Comparison of ENCODE assay signal across 16 cellular contexts in the genomic region with DNA sequence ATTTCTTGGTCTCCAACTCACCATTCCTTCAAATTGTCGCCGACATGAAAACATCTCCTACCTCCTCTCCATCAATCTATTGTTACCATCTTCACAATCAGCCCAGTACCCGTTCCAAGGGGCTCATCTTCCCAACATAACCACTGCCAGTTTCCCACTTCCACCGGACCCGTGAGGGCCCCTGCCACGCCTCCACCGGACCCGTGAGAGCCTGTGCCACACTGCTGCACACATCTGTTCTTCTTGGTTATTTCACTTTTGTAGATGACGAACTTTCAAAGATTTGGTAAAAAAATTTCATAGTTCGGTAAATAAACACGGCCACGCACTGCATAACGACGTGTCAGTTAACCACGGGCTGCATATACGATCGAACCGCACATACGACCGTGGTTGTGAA.
DNase-seq lines count a peak whose midpoint lies in the region; ATAC-seq, FAIRE-seq and TF ChIP-seq lines count a peak whose summit lies in the region.
"Had no signal": no experiment of that assay in that cellular context is flagged by ENCODE, and none has a peak within 500 bp of the region (broad histone marks: within the 10 kb centered on the region; RNA-seq: fewer than 3 reads in every experiment).

No MANE protein-coding gene starts in this region.

- TF ChIP-seq CTCF in HepG2 (CRISPR knock-in tag; IDR thresholded peaks at IDR 0.05) (no peak), right lobe of liver (IDR thresholded peaks at IDR 0.05) (no peak), brain (conservative IDR thresholded peaks at IDR 0.05) (no peak), neural progenitor cell (IDR thresholded peaks at IDR 0.05) (no peak)

- H3K79me2 ChIP-seq in HepG2 (ENCODE audit: insufficient read depth, low read length) (peaks cover 60% of the 10 kb centered on the region), neural progenitor cell (ENCODE audit: low read depth) (peaks cover 100% of the 10 kb centered on the region)

- H3K4me1 Mint-ChIP-seq in brain (peaks cover 37% of the 10 kb centered on the region), neural progenitor cell (peaks cover 24% of the 10 kb centered on the region)
- H3K4me1 Mint-ChIP-seq: CD8-positive, alpha-beta memory T cell had no signal

- H3K36me3 Mint-ChIP-seq in brain (peaks cover 59% of the 10 kb centered on the region), neural progenitor cell (peaks cover 56% of the 10 kb centered on the region)
- H3K36me3 Mint-ChIP-seq: CD8-positive, alpha-beta memory T cell had no signal

- POLR2A ChIA-PET in HepG2 (lab: Yijun Ruan, JAX) = no interaction called here

- in situ Hi-C loops in HepG2 (cut with HindIII; ENCODE audit: extremely low pct_ligation_motif_present, low pct_unique_long_range_greater_than_20kb) = no loop called here

- peaks cover 5% of the 10 kb centered on the region for H3F3A ChIP-seq in neural progenitor cell (ENCODE audit: low read depth)

- TF ChIP-seq EP300 in HepG2 (IDR thresholded peaks at IDR 0.05; ENCODE audit: low read depth in 2 of 2, low read length in 2 of 2) = no peak
- no peak for TF ChIP-seq EP300 in HepG2 (CRISPR knock-in tag; IDR thresholded peaks at IDR 0.05; ENCODE audit: borderline replicate concordance)

- DNase-seq in HepG2 (ENCODE audit: low spot score) (no peak), right lobe of liver (no peak), neural progenitor cell (ENCODE audit: low spot score) (no peak), DMS153 (lab: John Stamatoyannopoulos, UW) (no peak)
- DNase-seq: 8988T; AML-193; Caco-2; CD8-positive, alpha-beta memory T cell; DMS79; GOT3; HCEC 1CT had no signal

- H3K27ac Mint-ChIP-seq in brain (peak overlapping the region in 4 of 5 experiments; percentile 4 to 63 (median 36)), neural progenitor cell (peak overlapping the region; percentile 2)
- H3K27ac Mint-ChIP-seq: CD8-positive, alpha-beta memory T cell had no signal

- ATAC-seq in HepG2 (no peak), right lobe of liver (no peak), HG02938 (IDR thresholded peaks at IDR 0.05; ENCODE audit: unreplicated experiment) (no peak), HG03378 (IDR thresholded peaks at IDR 0.05; ENCODE audit: unreplicated experiment) (no peak)
- ATAC-seq: GM12878 had no signal

- no peak overlapping the region for H3K27ac ChIP-seq in HepG2 (ENCODE audit: extremely low read length, insufficient read depth, low read length)
- no peak overlapping the region for H3K27ac ChIP-seq in right lobe of liver
- H3K27ac ChIP-seq in neural progenitor cell = no peak overlapping the region
- H3K27ac ChIP-seq: BLaER1 had no signal

- H3K9ac ChIP-seq in HepG2 (ENCODE audit: insufficient read depth, low read depth, low read length) = no peak overlapping the region
- no peak overlapping the region for H3K9ac ChIP-seq in neural progenitor cell
- H3K9ac ChIP-seq: BLaER1 had no signal

- H3K4me2 ChIP-seq in HepG2 (ENCODE audit: low read depth, low read length) = no peak overlapping the region
- H3K4me2 ChIP-seq in neural progenitor cell = no peak overlapping the region
- H3K4me2 ChIP-seq: BLaER1 had no signal

- H3K27me3 Mint-ChIP-seq in brain (no peaks in the 10 kb centered on the region), neural progenitor cell (ENCODE audit: insufficient read depth, low read depth) (peaks cover 6% of the 10 kb centered on the region)

- H3K9me3 Mint-ChIP-seq in brain (no peaks in the 10 kb centered on the region), neural progenitor cell (no peaks in the 10 kb centered on the region)

- H3K4me3 Mint-ChIP-seq in brain (no peak overlapping the region), neural progenitor cell (no peak overlapping the region)
- H3K4me3 Mint-ChIP-seq: CD8-positive, alpha-beta memory T cell had no signal

- TF ChIP-seq POLR2A in HepG2 (IDR thresholded peaks at IDR 0.05; ENCODE audit: insufficient read depth in 1 of 2, low read depth in 2 of 2, low read length in 2 of 2) (no peak), right lobe of liver (IDR thresholded peaks at IDR 0.05) (no peak)

- H3K4me1 ChIP-seq in HepG2 (ENCODE audit: insufficient read depth, low read length) (peaks cover 5% of the 10 kb centered on the region; the same call in 1 of the 2 replicates), right lobe of liver (no peaks in the 10 kb centered on the region), neural progenitor cell (peaks cover 6% of the 10 kb centered on the region)
- H3K4me1 ChIP-seq: BLaER1 had no signal

- peaks cover 19 to 63% of the 10 kb centered on the region in 2 experiments for H3K36me3 ChIP-seq in HepG2 (replicated peaks in 1 of 2; ENCODE audit: control insufficient read depth in 1 of 2, insufficient read depth in 2 of 2, low read length in 2 of 2)
- peaks cover 0 to 6% (median 0%) of the 10 kb centered on the region in 4 donors for H3K36me3 ChIP-seq in right lobe of liver
- H3K36me3 ChIP-seq in neural progenitor cell = peaks cover 3% of the 10 kb centered on the region

- no peak overlapping the region for H3K4me3 ChIP-seq in HepG2 (replicated peaks in 1 of 3; ENCODE audit: insufficient read depth in 1 of 3, low read depth in 2 of 3, low read length in 3 of 3)
- no peak overlapping the region for H3K4me3 ChIP-seq in right lobe of liver
- H3K4me3 ChIP-seq in neural progenitor cell = no peak overlapping the region
- H3K4me3 ChIP-seq: BLaER1, GM12878 had no signal

- WGBS in HepG2 (ENCODE audit: low lambda C conversion rate) = 95% methylated on average over 20 of the region's 20 CpGs
- WGBS in right lobe of liver (ENCODE audit: insufficient coverage, low coverage, low lambda C conversion rate, missing lambda C conversion rate) = 94% methylated on average over 19 of the region's 20 CpGs

- TF ChIP-seq RAD21 in HepG2 (CRISPR knock-in tag; IDR thresholded peaks at IDR 0.05) = no peak

- H3K9me3 ChIP-seq in HepG2 (ENCODE audit: low read length) (no peaks in the 10 kb centered on the region), right lobe of liver (no peaks in the 10 kb centered on the region), neural progenitor cell (ENCODE audit: low read depth) (no peaks in the 10 kb centered on the region)
- H3K9me3 ChIP-seq: BLaER1, Caco-2 had no signal

- H3K27me3 ChIP-seq in HepG2 (ENCODE audit: control insufficient read depth in 1 of 2, insufficient read depth in 2 of 2, low read length in 2 of 2) (no peaks in the 10 kb centered on the region), right lobe of liver (no peaks in the 10 kb centered on the region), neural progenitor cell (no peaks in the 10 kb centered on the region)
- H3K27me3 ChIP-seq: BLaER1 had no signal

- CTCF ChIA-PET in HepG2 (lab: Yijun Ruan, JAX; ENCODE audit: low intra/inter-chr PET ratio, low total read pairs) = no interaction called here

- intact Hi-C loops in HepG2 (cut with micrococcal nuclease; ENCODE audit: unreplicated experiment) = no loop called here
- intact Hi-C loops in right lobe of liver (cut with DNase I) = no loop called here

- FAIRE-seq in HepG2 (lab: Jason Lieb, UNC) = no peak
- FAIRE-seq: GM12878 had no signal

- H2AFZ ChIP-seq in HepG2 (ENCODE audit: low read length) = no peak overlapping the region
- no peak overlapping the region for H2AFZ ChIP-seq in neural progenitor cell (replicated peaks)

- BruUV-seq in HepG2 (replicated peaks; lab: Mats Ljungman, UMichigan) = no TSS peak

- peaks cover 21% of the 10 kb centered on the region for H4K20me1 ChIP-seq in HepG2 (ENCODE audit: insufficient read depth, low read length)
- H4K20me1 ChIP-seq in neural progenitor cell (ENCODE audit: low read depth) = peaks cover 84% of the 10 kb centered on the region

TF ChIP-seq in HepG2, 621 proteins besides CTCF, POLR2A, EP300 and RAD21:
- no peak for TF ChIP-seq ZNF891 (CRISPR knock-in tag; IDR thresholded peaks at IDR 0.05)
- TF ChIP-seq ZNF790 (CRISPR knock-in tag; IDR thresholded peaks at IDR 0.05; ENCODE audit: borderline replicate concordance) = no peak
- TF ChIP-seq ZKSCAN1 (IDR thresholded peaks at IDR 0.05; ENCODE audit: low read length) = no peak
- TF ChIP-seq RBM22 (optimal IDR thresholded peaks at IDR 0.05; ENCODE audit: low read length) = peak; percentile 82
- TF ChIP-seq, protein P1, sequence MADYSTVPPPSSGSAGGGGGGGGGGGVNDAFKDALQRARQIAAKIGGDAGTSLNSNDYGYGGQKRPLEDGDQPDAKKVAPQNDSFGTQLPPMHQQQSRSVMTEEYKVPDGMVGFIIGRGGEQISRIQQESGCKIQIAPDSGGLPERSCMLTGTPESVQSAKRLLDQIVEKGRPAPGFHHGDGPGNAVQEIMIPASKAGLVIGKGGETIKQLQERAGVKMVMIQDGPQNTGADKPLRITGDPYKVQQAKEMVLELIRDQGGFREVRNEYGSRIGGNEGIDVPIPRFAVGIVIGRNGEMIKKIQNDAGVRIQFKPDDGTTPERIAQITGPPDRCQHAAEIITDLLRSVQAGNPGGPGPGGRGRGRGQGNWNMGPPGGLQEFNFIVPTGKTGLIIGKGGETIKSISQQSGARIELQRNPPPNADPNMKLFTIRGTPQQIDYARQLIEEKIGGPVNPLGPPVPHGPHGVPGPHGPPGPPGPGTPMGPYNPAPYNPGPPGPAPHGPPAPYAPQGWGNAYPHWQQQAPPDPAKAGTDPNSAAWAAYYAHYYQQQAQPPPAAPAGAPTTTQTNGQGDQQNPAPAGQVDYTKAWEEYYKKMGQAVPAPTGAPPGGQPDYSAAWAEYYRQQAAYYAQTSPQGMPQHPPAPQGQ (CRISPR knock-in tag; IDR thresholded peaks at IDR 0.05; ENCODE audit: borderline replicate concordance) = no peak
- TF ChIP-seq ZNF546 (CRISPR knock-in tag; conservative IDR thresholded peaks at IDR 0.05) = no peak
